In the genomic region with DNA sequence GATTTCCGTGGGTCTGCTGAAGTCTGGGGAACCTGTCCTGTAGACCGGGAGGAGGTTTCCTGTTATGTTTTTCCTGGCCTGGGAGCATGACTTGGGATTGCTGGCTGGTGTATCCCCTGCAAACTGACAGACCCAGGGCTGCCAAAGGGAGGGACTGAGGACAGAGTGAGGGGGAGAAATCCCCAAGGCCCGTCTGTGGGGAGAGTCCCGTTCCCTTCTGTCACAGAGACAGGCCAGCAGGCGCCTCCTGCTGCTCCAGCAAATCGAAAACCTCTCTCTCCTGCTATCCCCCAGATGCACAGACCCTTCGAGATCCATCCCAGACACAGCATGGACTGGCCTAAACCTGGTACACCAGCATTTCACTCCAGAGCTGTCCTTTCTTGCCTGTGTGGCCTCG, we compare ENCODE assay signal across 27 cellular contexts.
"Had no signal": no experiment of that assay in that cellular context is flagged by ENCODE, and none has a peak within 500 bp of the region (broad histone marks: within the 10 kb centered on the region; RNA-seq: fewer than 3 reads in every experiment).

No MANE protein-coding gene starts in this region.

- H3K4me3 Mint-ChIP-seq: activated CD4-positive, alpha-beta T cell treated with anti-CD3 and anti-CD28 coated beads for 36 hours; activated CD8-positive, alpha-beta T cell treated with anti-CD3 and anti-CD28 coated beads, Interleukin-2, amount 10 ng/mL, durations not matched to agents 7 days and 5 days; activated naive CD4-positive, alpha-beta T cell treated with anti-CD3 and anti-CD28 coated beads, Interleukin-2, amount 10 ng/mL, durations not matched to agents 7 days and 5 days; activated naive CD8-positive, alpha-beta T cell treated with anti-CD3 and anti-CD28 coated beads, Interleukin-2, amount 10 ng/mL, durations not matched to agents 7 days and 5 days; brain; natural killer cell; T-cell; T-helper 2 cell treated with Interferon-gamma antibody and Interleukin-4, amounts not matched to agents 5 μg/mL and 100 μg/mL, for 36 hours had no signal

- H3K4me3 ChIP-seq: ascending aorta, cardiac muscle cell, coronary artery, dorsolateral prefrontal cortex, gastroesophageal sphincter, lung, ovary, prostate gland, tibial nerve had no signal

- H3K9me3 Mint-ChIP-seq: activated naive CD4-positive, alpha-beta T cell treated with anti-CD3 and anti-CD28 coated beads, Interleukin-2, amount 10 ng/mL, durations not matched to agents 7 days and 5 days; activated naive CD8-positive, alpha-beta T cell treated with anti-CD3 and anti-CD28 coated beads, Interleukin-2, amount 10 ng/mL, durations not matched to agents 7 days and 5 days; natural killer cell; T-helper 2 cell treated with Interferon-gamma antibody and Interleukin-4, amounts not matched to agents 5 μg/mL and 100 μg/mL, for 36 hours had no signal

- H3K4me1 Mint-ChIP-seq: activated CD4-positive, alpha-beta T cell treated with anti-CD3 and anti-CD28 coated beads for 36 hours; activated naive CD4-positive, alpha-beta T cell treated with anti-CD3 and anti-CD28 coated beads, Interleukin-2, amount 10 ng/mL, durations not matched to agents 7 days and 5 days; T-cell had no signal

- H3K4me1 ChIP-seq: ascending aorta, gastroesophageal sphincter, prostate gland had no signal

- H3K27me3 ChIP-seq: ascending aorta, cardiac muscle cell, dorsolateral prefrontal cortex, gastroesophageal sphincter, neutrophil, ovary, tibial nerve had no signal

- H3K9me3 ChIP-seq: ascending aorta, gastroesophageal sphincter, neutrophil, ovary, prostate gland, tibial nerve had no signal

- ATAC-seq: activated CD4-positive, alpha-beta T cell treated with anti-CD3 and anti-CD28 coated beads for 36 hours; activated CD8-positive, alpha-beta T cell treated with anti-CD3 and anti-CD28 coated beads, Interleukin-2, amount 10 ng/mL, durations not matched to agents 7 days and 5 days; gastroesophageal sphincter; natural killer cell; T-cell had no signal

- H3K27me3 Mint-ChIP-seq: activated CD4-positive, alpha-beta T cell treated with anti-CD3 and anti-CD28 coated beads for 36 hours had no signal

- DNase-seq: activated CD4-positive, alpha-beta T cell treated with anti-CD3 and anti-CD28 coated beads for 36 hours; activated CD4-positive, CD25-positive, alpha-beta regulatory T cell; activated CD8-positive, alpha-beta T cell treated with anti-CD3 and anti-CD28 coated beads, Interleukin-2, amount 10 ng/mL, durations not matched to agents 7 days and 5 days; activated gamma-delta T cell; activated naive CD4-positive, alpha-beta T cell treated with anti-CD3 and anti-CD28 coated beads, Interleukin-2, amount 10 ng/mL, durations not matched to agents 7 days and 5 days; activated naive CD8-positive, alpha-beta T cell treated with anti-CD3 and anti-CD28 coated beads, Interleukin-2, amount 10 ng/mL, durations not matched to agents 7 days and 5 days; effector memory CD4-positive, alpha-beta T cell; erythroblast; hippocampal formation; mesendoderm; natural killer cell; ovary; stimulated activated CD4-positive, alpha-beta T cell treated with anti-CD3 and anti-CD28 coated beads, Interleukin-15, amount 100 ng/mL, for 24 hours; stimulated activated CD4-positive, alpha-beta T cell treated with anti-CD3 and anti-CD28 coated beads, Interleukin-2, amount 100 ng/mL, for 24 hours; stimulated activated naive CD4-positive, alpha-beta T cell; T-cell had no signal

- H3K36me3 Mint-ChIP-seq: activated naive CD4-positive, alpha-beta T cell treated with anti-CD3 and anti-CD28 coated beads, Interleukin-2, amount 10 ng/mL, durations not matched to agents 7 days and 5 days; activated naive CD8-positive, alpha-beta T cell treated with anti-CD3 and anti-CD28 coated beads, Interleukin-2, amount 10 ng/mL, durations not matched to agents 7 days and 5 days; brain; natural killer cell; T-cell had no signal

- H3K36me3 ChIP-seq: ascending aorta, cardiac muscle cell, gastroesophageal sphincter, neutrophil, ovary, prostate gland, tibial nerve had no signal

- H3K27ac Mint-ChIP-seq: activated CD4-positive, alpha-beta T cell treated with anti-CD3 and anti-CD28 coated beads for 36 hours; activated CD8-positive, alpha-beta T cell treated with anti-CD3 and anti-CD28 coated beads, Interleukin-2, amount 10 ng/mL, durations not matched to agents 7 days and 5 days; activated naive CD4-positive, alpha-beta T cell treated with anti-CD3 and anti-CD28 coated beads, Interleukin-2, amount 10 ng/mL, durations not matched to agents 7 days and 5 days; activated naive CD8-positive, alpha-beta T cell treated with anti-CD3 and anti-CD28 coated beads, Interleukin-2, amount 10 ng/mL, durations not matched to agents 7 days and 5 days; natural killer cell; T-cell; T-helper 2 cell treated with Interferon-gamma antibody and Interleukin-4, amounts not matched to agents 5 μg/mL and 100 μg/mL, for 36 hours had no signal

- H3K27ac ChIP-seq: ascending aorta, cardiac muscle cell, coronary artery, dorsolateral prefrontal cortex, gastroesophageal sphincter, neutrophil, ovary, prostate gland, tibial nerve had no signal
